11 cellular contexts compared by ENCODE assay signal in genomic region chr11:66888282-66888681, GRCh38.
"Had no signal": no experiment of that assay in that cellular context is flagged by ENCODE, and none has a peak within 500 bp of the region (broad histone marks: within the 10 kb centered on the region; RNA-seq: fewer than 3 reads in every experiment).

No MANE protein-coding gene starts in this region.

- ATAC-seq: activated CD8-positive, alpha-beta memory T cell treated with anti-CD3 and anti-CD28 coated beads, Interleukin-2, amount 10 ng/mL, durations not matched to agents 7 days and 5 days; body of pancreas; effector memory CD8-positive, alpha-beta T cell; naive thymus-derived CD8-positive, alpha-beta T cell had no signal

- DNase-seq: activated B cell treated with CpG ODN at 0.5 μM for 24 hours; activated CD4-positive, alpha-beta memory T cell treated with anti-CD3 and anti-CD28 coated beads, Interleukin-2, amount 10 ng/mL, durations not matched to agents 7 days and 5 days; activated CD4-positive, alpha-beta T cell treated with anti-CD3 and anti-CD28 coated beads for 4 hours; activated CD8-positive, alpha-beta memory T cell treated with anti-CD3 and anti-CD28 coated beads, Interleukin-2, amount 10 ng/mL, durations not matched to agents 7 days and 5 days; activated naive CD4-positive, alpha-beta T cell; body of pancreas; caudate nucleus; effector memory CD8-positive, alpha-beta T cell; naive thymus-derived CD8-positive, alpha-beta T cell; stimulated activated CD8-positive, alpha-beta memory T cell treated with anti-CD3 and anti-CD28 coated beads, Interleukin-4, amount 100 ng/mL, for 48 hours; stimulated activated naive CD4-positive, alpha-beta T cell treated with Interleukin-2 at 50 U/mL for 16 hours had no signal

- H3K4me3 Mint-ChIP-seq: activated B cell treated with CpG ODN at 0.5 μM for 24 hours; activated CD4-positive, alpha-beta memory T cell treated with anti-CD3 and anti-CD28 coated beads, Interleukin-2, amount 10 ng/mL, durations not matched to agents 7 days and 5 days; activated CD8-positive, alpha-beta memory T cell treated with anti-CD3 and anti-CD28 coated beads, Interleukin-2, amount 10 ng/mL, durations not matched to agents 7 days and 5 days; effector memory CD8-positive, alpha-beta T cell; naive thymus-derived CD8-positive, alpha-beta T cell had no signal

- H3K36me3 Mint-ChIP-seq: activated CD8-positive, alpha-beta memory T cell treated with anti-CD3 and anti-CD28 coated beads, Interleukin-2, amount 10 ng/mL, durations not matched to agents 7 days and 5 days; naive thymus-derived CD8-positive, alpha-beta T cell had no signal

- H3K27ac Mint-ChIP-seq: activated B cell treated with CpG ODN at 0.5 μM for 24 hours; activated CD4-positive, alpha-beta memory T cell treated with anti-CD3 and anti-CD28 coated beads, Interleukin-2, amount 10 ng/mL, durations not matched to agents 7 days and 5 days; activated CD8-positive, alpha-beta memory T cell treated with anti-CD3 and anti-CD28 coated beads, Interleukin-2, amount 10 ng/mL, durations not matched to agents 7 days and 5 days; effector memory CD8-positive, alpha-beta T cell; naive thymus-derived CD8-positive, alpha-beta T cell had no signal

- H3K9me3 Mint-ChIP-seq: activated B cell treated with CpG ODN at 0.5 μM for 24 hours; effector memory CD8-positive, alpha-beta T cell; naive thymus-derived CD8-positive, alpha-beta T cell had no signal
